8 cellular contexts compared by ENCODE assay signal in genomic region chr6:137866914-137867684, GRCh38. TPM values are rescaled to one million over a fixed set of nuclear protein-coding genes. Genes with fewer than 3 reads are reported as not detected.
DNase-seq lines count a peak whose midpoint lies in the region; ATAC-seq and TF ChIP-seq lines count a peak whose summit lies in the region.

TNFAIP3 (plus strand) TSS chr6:137867259; CDS start chr6:137871228, 3,969 bp downstream.

- peak; percentile 84 for TF ChIP-seq CTCF in chondrocyte (IDR thresholded peaks at IDR 0.05)

- H3K27ac Mint-ChIP-seq in chondrocyte (ENCODE audit: unreplicated experiment): peak within 1 kb of the TSS; percentile 94

- peak within 1 kb of the TSS; percentile 71 for H3K27ac ChIP-seq in layer of hippocampus (ENCODE audit: low read depth, low read length)

- H3K4me1 Mint-ChIP-seq in chondrocyte (ENCODE audit: low read depth): peaks cover 54% of the 10 kb centered on the region

- H3K27me3 Mint-ChIP-seq in chondrocyte (ENCODE audit: low read depth): no peaks in the 10 kb centered on the region

- no peaks in the 10 kb centered on the region for H3K36me3 Mint-ChIP-seq in chondrocyte (ENCODE audit: low read depth)

- peak; percentile 70 for ATAC-seq in GM19023 (IDR thresholded peaks at IDR 0.05; ENCODE audit: unreplicated experiment)
- ATAC-seq in HG03196 (IDR thresholded peaks at IDR 0.05; ENCODE audit: unreplicated experiment): peak; percentile 70

- H3K4me3 Mint-ChIP-seq in chondrocyte (ENCODE audit: unreplicated experiment): peak within 1 kb of the TSS; percentile 87

- DNase-seq in Ammon's horn (ENCODE audit: low spot score) (peak; percentile 90), NCI-H446 (lab: John Stamatoyannopoulos, UW) (peak; percentile 30 to 80), chondrocyte (ENCODE audit: low spot score) (peak; percentile 93)
- peak; percentile 93 for DNase-seq in activated CD4-positive, alpha-beta T cell treated with anti-CD3 and anti-CD28 coated beads for 1 hour
- peak; percentile 91 to 95 (median 94) for DNase-seq in stimulated activated CD4-positive, alpha-beta T cell treated with anti-CD3 and anti-CD28 coated beads, Interleukin-1b, Interleukin-23, amount 100 ng/mL, for 24 hours (ENCODE audit: low read depth in 4 of 4, low spot score in 1 of 4)

- no peaks in the 10 kb centered on the region for H3K27me3 ChIP-seq in layer of hippocampus (ENCODE audit: control insufficient read depth, insufficient read depth, low read length)

- no peaks in the 10 kb centered on the region for H3K9me3 Mint-ChIP-seq in chondrocyte (ENCODE audit: low read depth)

RNA-seq across cellular contexts. Expression of gene TNFAIP3, which starts in this region (rescaled TPM):
- 6.4 to 11.0 TPM (median 7.2 TPM) in 3 replicates for total RNA-seq in chondrocyte

Comparison
In these comparisons a context has a peak if more than half of its experiments do, and no peak if none do; other contexts are left out.
1. Peak in every context shown above with its lines: DNase-seq, ATAC-seq and H3K27ac ChIP-seq.